ENCODE assay signal across 8 cellular contexts in the genomic region with DNA sequence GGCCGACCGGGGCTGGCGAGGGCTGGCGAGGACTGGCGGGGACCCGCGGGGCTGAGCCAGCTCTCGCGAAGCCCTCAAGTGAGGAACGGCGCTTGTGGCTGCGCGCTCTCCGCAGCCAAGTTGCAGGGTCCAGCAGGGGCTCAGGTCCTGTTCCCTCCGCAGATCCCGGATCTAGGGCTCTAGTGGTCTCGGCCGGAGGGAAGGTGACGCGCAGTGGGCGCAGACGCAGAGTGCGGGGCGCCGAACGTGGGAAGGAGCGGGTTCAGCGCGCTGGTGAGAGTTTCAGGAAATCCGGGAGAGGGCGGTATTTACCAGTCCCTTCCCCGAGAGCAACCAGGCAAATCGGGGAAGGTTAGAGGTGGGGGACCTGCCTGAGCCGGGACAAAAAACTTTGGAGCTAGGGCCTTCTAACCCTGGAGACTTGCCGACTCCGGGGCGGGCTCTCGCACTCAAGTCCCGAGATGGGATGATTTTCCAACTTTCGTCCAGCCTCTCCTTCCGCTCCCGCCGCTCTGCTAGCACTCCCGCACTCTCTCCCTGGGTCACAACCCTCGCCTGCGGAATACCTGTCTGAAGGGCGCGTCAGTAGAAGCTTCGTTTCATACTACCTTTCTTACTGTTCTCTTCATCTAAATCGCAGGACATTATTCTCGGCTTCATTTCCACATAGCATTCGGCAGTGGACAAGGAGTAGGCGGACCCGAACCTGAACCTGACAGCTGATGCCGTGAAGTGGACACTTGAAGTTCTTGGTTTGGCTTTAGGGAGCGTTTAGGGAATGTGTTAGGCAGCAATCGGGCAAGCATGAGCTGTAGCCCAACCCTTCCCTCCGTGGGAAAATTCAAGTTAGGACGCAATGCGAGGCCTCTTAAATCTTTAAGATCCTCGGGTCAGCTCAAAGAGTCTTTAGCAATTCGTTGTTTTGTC. TPM values are rescaled to one million over a fixed set of nuclear protein-coding genes. Genes with fewer than 3 reads are reported as not detected.
DNase-seq lines count a peak whose midpoint lies in the region; ATAC-seq, FAIRE-seq and TF ChIP-seq lines count a peak whose summit lies in the region.

No MANE protein-coding gene starts in this region.

- TF ChIP-seq CTCF in D721Med (IDR thresholded peaks at IDR 0.05; ENCODE audit: insufficient read depth, missing control alignments) (peak; percentile 35), astrocyte of the cerebellum (IDR thresholded peaks at IDR 0.05; ENCODE audit: low read depth, low read length, missing control alignments) (peak; percentile 56), kidney epithelial cell (IDR thresholded peaks at IDR 0.05; ENCODE audit: insufficient read depth, low read length, poor library complexity, severe bottlenecking) (peak; percentile 56), type B pancreatic cell (conservative IDR thresholded peaks at IDR 0.05) (peak; percentile 80)

- no peaks in the 10 kb centered on the region for H3K36me3 ChIP-seq in kidney epithelial cell (ENCODE audit: control insufficient read depth, insufficient read depth, low read length)

- no peak for FAIRE-seq in D721Med (lab: Jason Lieb, UNC)

- peak overlapping the region; percentile 91 for H3K4me3 Mint-ChIP-seq in type B pancreatic cell

- DNase-seq in D721Med (ENCODE audit: insufficient read length, low spot score) (no peak), NCI-H1105 (lab: John Stamatoyannopoulos, UW) (peak; percentile 74), astrocyte of the cerebellum (ENCODE audit: low read depth) (no peak), kidney epithelial cell (ENCODE audit: low read depth) (no peak), type B pancreatic cell (ENCODE audit: extremely low spot score, unreplicated experiment) (no peak), cerebellum (ENCODE audit: low spot score) (no peak)

- H3K27me3 Mint-ChIP-seq in type B pancreatic cell: peaks cover 96% of the 10 kb centered on the region

- peaks cover 48% of the 10 kb centered on the region for H3K27me3 ChIP-seq in kidney epithelial cell (ENCODE audit: control insufficient read depth, insufficient read depth, low read length)

- no peak overlapping the region for H3K27ac Mint-ChIP-seq in type B pancreatic cell

- in situ Hi-C loops in astrocyte of the cerebellum (cut with HindIII; ENCODE audit: low sequenced_read_pairs): loop anchor here (25.0 kb wide), 1 partner anchor 464 kb away; no protein-coding TSS in a partner anchor

- no peaks in the 10 kb centered on the region for H3K36me3 Mint-ChIP-seq in type B pancreatic cell

- H3K9me3 Mint-ChIP-seq in type B pancreatic cell: no peaks in the 10 kb centered on the region

- H3K4me1 Mint-ChIP-seq in type B pancreatic cell (ENCODE audit: unreplicated experiment): no peaks in the 10 kb centered on the region

- H3K4me3 ChIP-seq in astrocyte of the cerebellum (ENCODE audit: low read depth, low read length): peak overlapping the region; percentile 38
- H3K4me3 ChIP-seq in kidney epithelial cell (ENCODE audit: low read depth, low read length): peak overlapping the region; percentile 36

- ATAC-seq in HG03025 (IDR thresholded peaks at IDR 0.05; ENCODE audit: low FRiP score, unreplicated experiment) (no peak), HG02678 (IDR thresholded peaks at IDR 0.05; ENCODE audit: unreplicated experiment) (no peak)

RNA-seq across cellular contexts. Expression of a gene that starts 13.6 kb away (rescaled TPM):
- total RNA-seq in kidney epithelial cell (0.13 TPM in 1 of 2 replicates, not detected in the other), type B pancreatic cell (ENCODE audit: low replicate concordance) (5.6 and 6.3 TPM in 2 replicates), cerebellum (not detected)
